In genomic region chr4:156146581-156146980, GRCh38 we compare ENCODE assay signal across 26 cellular contexts.
DNase-seq lines count a peak whose midpoint lies in the region; TF ChIP-seq lines count a peak whose summit lies in the region.
"Had no signal": no experiment of that assay in that cellular context is flagged by ENCODE, and none has a peak within 500 bp of the region (broad histone marks: within the 10 kb centered on the region; RNA-seq: fewer than 3 reads in every experiment).

No MANE protein-coding gene starts in this region.

- no peak overlapping the region for H3K4me3 ChIP-seq in astrocyte of the cerebellum (ENCODE audit: low read depth, low read length)
- H3K4me3 ChIP-seq: GM12878, HAP-1 had no signal

- TF ChIP-seq CTCF in astrocyte of the cerebellum (IDR thresholded peaks at IDR 0.05; ENCODE audit: low read depth, low read length, missing control alignments) (no peak), mesothelial cell of epicardium (IDR thresholded peaks at IDR 0.05; ENCODE audit: unreplicated experiment) (no peak)

- no peaks in the 10 kb centered on the region for H3K9me3 Mint-ChIP-seq in mesothelial cell of epicardium
- H3K9me3 Mint-ChIP-seq: activated naive CD8-positive, alpha-beta T cell treated with anti-CD3 and anti-CD28 coated beads, Interleukin-2, amount 50 U/mL, for 24 hours; stimulated activated naive CD8-positive, alpha-beta T cell treated with anti-CD3 and anti-CD28 coated beads, Interleukin-15, Interleukin-2, amounts not matched to agents 100 ng/mL and 50 ng/mL, for 24 hours had no signal

- no peak overlapping the region for H3K4me3 Mint-ChIP-seq in mesothelial cell of epicardium
- H3K4me3 Mint-ChIP-seq: activated naive CD8-positive, alpha-beta T cell treated with anti-CD3 and anti-CD28 coated beads, Interleukin-2, amount 50 U/mL, for 24 hours; B cell; CD4-positive, alpha-beta memory T cell; stimulated activated naive CD8-positive, alpha-beta T cell treated with anti-CD3 and anti-CD28 coated beads, Interleukin-15, Interleukin-2, amounts not matched to agents 100 ng/mL and 50 ng/mL, for 24 hours had no signal

- H3K27ac Mint-ChIP-seq in mesothelial cell of epicardium: peak overlapping the region; percentile 54
- H3K27ac Mint-ChIP-seq: activated naive CD8-positive, alpha-beta T cell treated with anti-CD3 and anti-CD28 coated beads, Interleukin-2, amount 50 U/mL, for 24 hours; B cell; CD4-positive, alpha-beta memory T cell; stimulated activated naive CD8-positive, alpha-beta T cell treated with anti-CD3 and anti-CD28 coated beads, Interleukin-15, Interleukin-2, amounts not matched to agents 100 ng/mL and 50 ng/mL, for 24 hours had no signal

- DNase-seq in COR-L47 (lab: John Stamatoyannopoulos, UW) (peak; percentile 78), NCI-H1417 treated with DMSO at 0.1 percent for 48 hours (lab: John Stamatoyannopoulos, UW) (peak; percentile 12), astrocyte of the cerebellum (ENCODE audit: low read depth) (peak; percentile 9), mesothelial cell of epicardium (ENCODE audit: low spot score in 2 of 2, unreplicated experiment in 2 of 2) (no peak), H4 (ENCODE audit: low spot score) (no peak), kidney tubule cell (ENCODE audit: low spot score) (no peak), GDM1 (lab: John Stamatoyannopoulos, UW) (no peak)
- DNase-seq: ACHN; activated CD4-positive, alpha-beta T cell treated with anti-CD3 and anti-CD28 coated beads, Interleukin-2, amount 50 U/mL, for 48 hours; activated CD4-positive, CD25-positive, alpha-beta regulatory T cell treated with anti-CD3 and anti-CD28 coated beads, Interleukin-2, amount 50 U/mL, for 72 hours; activated naive CD4-positive, alpha-beta T cell; activated naive CD8-positive, alpha-beta T cell treated with anti-CD3 and anti-CD28 coated beads, Interleukin-2, amount 50 U/mL, for 24 hours; brain microvascular endothelial cell; CD4-positive, alpha-beta memory T cell; islet precursor cell; KBM-7; left ventricle myocardium superior; mesendoderm; NCI-H1694; NCI-H524 treated with DMSO at 0.1 percent for 48 hours; right cardiac atrium; stimulated activated CD4-positive, alpha-beta T cell treated with anti-CD3 and anti-CD28 coated beads, Interleukin-1b, Interleukin-23, amount 100 ng/mL, for 48 hours had no signal

- no peaks in the 10 kb centered on the region for H3K36me3 Mint-ChIP-seq in mesothelial cell of epicardium
- H3K36me3 Mint-ChIP-seq: CD4-positive, alpha-beta memory T cell had no signal

- H3K27me3 Mint-ChIP-seq in mesothelial cell of epicardium (ENCODE audit: low read depth): no peaks in the 10 kb centered on the region
- H3K27me3 Mint-ChIP-seq: activated naive CD8-positive, alpha-beta T cell treated with anti-CD3 and anti-CD28 coated beads, Interleukin-2, amount 50 U/mL, for 24 hours; B cell; CD4-positive, alpha-beta memory T cell; stimulated activated naive CD8-positive, alpha-beta T cell treated with anti-CD3 and anti-CD28 coated beads, Interleukin-15, Interleukin-2, amounts not matched to agents 100 ng/mL and 50 ng/mL, for 24 hours had no signal

- H3K4me1 Mint-ChIP-seq in mesothelial cell of epicardium: peaks cover 15% of the 10 kb centered on the region
- H3K4me1 Mint-ChIP-seq: activated naive CD8-positive, alpha-beta T cell treated with anti-CD3 and anti-CD28 coated beads, Interleukin-2, amount 50 U/mL, for 24 hours; B cell; CD4-positive, alpha-beta memory T cell had no signal

- in situ Hi-C loops in astrocyte of the cerebellum (cut with HindIII; ENCODE audit: low sequenced_read_pairs): no loop called here

Comparison
In these comparisons a context has a peak if more than half of its experiments do, and no peak if none do; other contexts are left out.
1. DNase-seq: peak in COR-L47 (single experiment), NCI-H1417 treated with DMSO at 0.1 percent for 48 hours (single experiment) and astrocyte of the cerebellum (single experiment); none in mesothelial cell of epicardium (0 of 2), H4 (single experiment), kidney tubule cell (single experiment) and GDM1 (single experiment).